Comparison of ENCODE assay signal across 8 cellular contexts in genomic region chr12:110468212-110469048, GRCh38. TPM values are rescaled to one million over a fixed set of nuclear protein-coding genes. Genes with fewer than 3 reads are reported as not detected.
DNase-seq lines count a peak whose midpoint lies in the region; ATAC-seq and TF ChIP-seq lines count a peak whose summit lies in the region.

FAM216A (plus strand) TSS chr12:110468845; CDS start chr12:110468876, 31 bp downstream.
GPN3 (minus strand) TSS chr12:110468257; CDS start chr12:110468203, 54 bp downstream.

- H3K9me3 ChIP-seq in breast epithelium, result no peaks in the 10 kb centered on the region
- H3K9me3 ChIP-seq in iPS-18c (ENCODE audit: control insufficient read depth, insufficient read depth, low read length), result no peaks in the 10 kb centered on the region
- H3K9me3 ChIP-seq in skeletal muscle tissue (ENCODE audit: control insufficient read depth in 3 of 3, low read length in 3 of 3), result no peaks in the 10 kb centered on the region

- DNase-seq in NCI-H2196 treated with DMSO at 0.1 percent for 48 hours (lab: John Stamatoyannopoulos, UW; ENCODE audit: unreplicated experiment) (peak; percentile 97), breast epithelium (ENCODE audit: low spot score in 2 of 2) (peak; percentile 96 to 97)

- no peak for TF ChIP-seq POLR2A in breast epithelium (IDR thresholded peaks at IDR 0.05)

- TF ChIP-seq CTCF in VCaP (conservative IDR thresholded peaks at IDR 0.05) (no peak), breast epithelium (IDR thresholded peaks at IDR 0.05) (peak in 1 of 3 donors; percentile 10)

- H3K79me2 ChIP-seq in ACC112 (ENCODE audit: control insufficient read depth, insufficient read depth, low read length, unreplicated experiment), result peaks cover 51% of the 10 kb centered on the region

- H3K27ac ChIP-seq in ACC112 (ENCODE audit: low read depth, low read length), result peak within 1 kb of the TSS; percentile 85
- peak within 1 kb of the TSS; percentile 99 for H3K27ac ChIP-seq in VCaP
- peak within 1 kb of the TSS; percentile 92 to 97 for H3K27ac ChIP-seq in breast epithelium
- peak within 1 kb of the TSS; percentile 83 for H3K27ac ChIP-seq in skeletal muscle tissue (ENCODE audit: low read depth, low read length)

- H3K4me3 ChIP-seq in ACC112 (ENCODE audit: low read depth, low read length) (peak within 1 kb of the TSS; percentile 95), breast epithelium (peak within 1 kb of the TSS; percentile 68 to 86 (median 84)), iPS-18c (ENCODE audit: insufficient read depth, low read depth, low read length) (peak within 1 kb of the TSS; percentile 96), skeletal muscle tissue (ENCODE audit: low read length in 3 of 3) (peak within 1 kb of the TSS; percentile 97 to 100 (median 98))

- H3K4me1 ChIP-seq in ACC112 (ENCODE audit: control insufficient read depth, insufficient read depth, low read length, unreplicated experiment) (peaks cover 14% of the 10 kb centered on the region), breast epithelium (no peaks in the 10 kb centered on the region), skeletal muscle tissue (ENCODE audit: control insufficient read depth in 3 of 3, insufficient read depth in 3 of 3, low read length in 3 of 3) (peaks cover 20 to 24% (median 23%) of the 10 kb centered on the region in 3 donors)

- no peaks in the 10 kb centered on the region for H3K36me3 ChIP-seq in ACC112 (ENCODE audit: insufficient read depth, low read length)
- no peaks in the 10 kb centered on the region for H3K36me3 ChIP-seq in breast epithelium
- peaks cover 7 to 14% (median 12%) of the 10 kb centered on the region in 3 donors for H3K36me3 ChIP-seq in skeletal muscle tissue (ENCODE audit: control insufficient read depth in 3 of 3, insufficient read depth in 3 of 3, low read length in 3 of 3)

- intact Hi-C loops in breast epithelium (cut with DNase I; ENCODE audit: low total_unique reads), result no loop called here

- peak within 1 kb of the TSS; percentile 99 for H2AFZ ChIP-seq in ACC112 (ENCODE audit: low read length, unreplicated experiment)

- peak within 1 kb of the TSS; percentile 92 to 97 (median 97) for H3K9ac ChIP-seq in skeletal muscle tissue (ENCODE audit: low read depth in 1 of 3, low read length in 3 of 3)

- no peaks in the 10 kb centered on the region for H3K27me3 ChIP-seq in ACC112 (ENCODE audit: insufficient read depth, low read length)
- no peaks in the 10 kb centered on the region for H3K27me3 ChIP-seq in breast epithelium
- no peaks in the 10 kb centered on the region for H3K27me3 ChIP-seq in skeletal muscle tissue (ENCODE audit: control insufficient read depth in 3 of 3, insufficient read depth in 3 of 3, low read length in 3 of 3)

- peak; percentile 76 for ATAC-seq in GM18870 (IDR thresholded peaks at IDR 0.05; ENCODE audit: unreplicated experiment)
- ATAC-seq in HG03135 (IDR thresholded peaks at IDR 0.05; ENCODE audit: unreplicated experiment), result peak; percentile 72

RNA-seq across cellular contexts. Expression of gene FAM216A, which starts in this region (rescaled TPM):
- total RNA-seq in breast epithelium, result 10 to 100 TPM in 1 of 3 donors, 1 to 10 TPM in 2; 6.1 to 10.5 (median 8.5) TPM
- total RNA-seq in skeletal muscle tissue, result 11.0 TPM

RNA-seq across cellular contexts. Expression of gene GPN3, which starts in this region (rescaled TPM):
- total RNA-seq in breast epithelium (10 to 100 TPM; 19.8 to 31.0 (median 21.0) TPM), skeletal muscle tissue (21.4 TPM)

Comparison
In these comparisons a context has a peak if more than half of its experiments do, and no peak if none do; other contexts are left out.
1. Peak in every context shown above with its lines: DNase-seq, ATAC-seq, H3K4me3 ChIP-seq and H3K27ac ChIP-seq.